Comparison of ENCODE assay signal across 22 cellular contexts in the genomic region with DNA sequence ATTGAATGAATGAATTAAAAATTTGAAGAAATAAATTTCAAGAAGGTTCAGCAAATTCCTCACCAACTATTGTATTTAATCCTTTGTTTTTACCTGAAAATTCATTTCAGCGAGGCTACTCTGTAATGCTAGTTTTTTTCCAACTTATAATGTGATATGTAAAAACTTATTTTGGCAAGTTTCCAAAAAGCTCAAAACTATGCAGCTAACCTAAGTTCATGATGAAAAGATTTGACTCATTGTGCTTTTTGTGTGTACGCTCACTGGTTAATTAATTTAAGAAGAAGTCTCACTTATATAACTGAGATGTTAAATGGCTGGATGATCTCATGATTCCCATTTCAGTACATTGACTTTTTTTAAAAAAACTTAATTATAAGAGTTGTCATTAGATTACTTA.
"Had no signal": no experiment of that assay in that cellular context is flagged by ENCODE, and none has a peak within 500 bp of the region (broad histone marks: within the 10 kb centered on the region; RNA-seq: fewer than 3 reads in every experiment).

No MANE protein-coding gene starts in this region.

- H3K36me3 ChIP-seq: colonic mucosa, lower lobe of right lung, prostate gland, sigmoid colon, tibial artery had no signal

- H3K27me3 ChIP-seq: colonic mucosa, foreskin keratinocyte, sigmoid colon, testis, tibial artery had no signal

- H3K27ac ChIP-seq: colonic mucosa, foreskin keratinocyte, lower lobe of right lung, prostate gland, sigmoid colon, testis, tibial artery had no signal

- H3K9me3 ChIP-seq: colonic mucosa, lower lobe of right lung, prostate gland, sigmoid colon, testis, tibial artery had no signal

- H3K4me1 ChIP-seq: colonic mucosa, foreskin keratinocyte, lower lobe of right lung, prostate gland, sigmoid colon, testis, tibial artery had no signal

- H3K4me3 ChIP-seq: colonic mucosa, lower lobe of right lung, prostate gland, sigmoid colon, testis, tibial artery had no signal

- ATAC-seq: foreskin keratinocyte; left ventricle myocardium superior; naive thymus-derived CD8-positive, alpha-beta T cell; right cardiac atrium; stimulated activated effector memory CD8-positive, alpha-beta T cell treated with anti-CD3 and anti-CD28 coated beads, Interleukin-12 subunit alpha, Interleukin-12 subunit beta, amount 100 ng/mL, for 72 hours; stimulated activated naive CD8-positive, alpha-beta T cell treated with anti-CD3 and anti-CD28 coated beads, Interleukin-15, Interleukin-2, amounts not matched to agents 100 U/mL and 50 U/mL, for 24 hours had no signal

- DNase-seq: central memory CD4-positive, alpha-beta T cell; colonic mucosa; effector memory CD4-positive, alpha-beta T cell; erythroblast; islet precursor cell; kidney glomerular epithelial cell; left ventricle myocardium superior; lower lobe of right lung; naive thymus-derived CD8-positive, alpha-beta T cell; nephron progenitor cell; nucleus accumbens; right cardiac atrium; sigmoid colon; stimulated activated CD4-positive, alpha-beta T cell treated with anti-CD3 and anti-CD28 coated beads, Interleukin-2, amount 100 ng/mL, for 24 hours; stimulated activated CD4-positive, alpha-beta T cell treated with anti-CD3 and anti-CD28 coated beads, Interleukin-4, amount 100 ng/mL, for 24 hours; stimulated activated naive CD8-positive, alpha-beta T cell treated with anti-CD3 and anti-CD28 coated beads, Interleukin-15, Interleukin-2, amounts not matched to agents 100 U/mL and 50 U/mL, for 24 hours; substantia nigra; testis; tibial artery had no signal
